Comparison of ENCODE assay signal across 19 cellular contexts in genomic region chr5:8417316-8418048, GRCh38.
"Had no signal": no experiment of that assay in that cellular context is flagged by ENCODE, and none has a peak within 500 bp of the region (broad histone marks: within the 10 kb centered on the region; RNA-seq: fewer than 3 reads in every experiment).

No MANE protein-coding gene starts in this region.

- H3K27ac Mint-ChIP-seq: activated CD8-positive, alpha-beta T cell treated with anti-CD3 and anti-CD28 coated beads for 36 hours; activated naive CD8-positive, alpha-beta T cell treated with anti-CD3 and anti-CD28 coated beads, Interleukin-2, amount 50 U/mL, for 24 hours; activated T-helper 1 cell treated with anti-CD3 and anti-CD28 coated beads, Interleukin-12 subunit alpha, Interleukin-12 subunit beta, Interleukin-2, Interleukin-4 antibody, amounts not matched to agents 30 ng/mL and 10 ng/mL and 1 ng/mL, durations not matched to agents 14 hours and 24 hours and 36 hours; immature natural killer cell; T-helper 1 cell treated with Interleukin-12 subunit alpha and Interleukin-12 subunit beta and Interleukin-4 antibody, amounts not matched to agents 30 μg/mL and 1 μg/mL, for 36 hours had no signal

- H3K27ac ChIP-seq: left lung, upper lobe of right lung had no signal

- H3K9me3 Mint-ChIP-seq: activated CD8-positive, alpha-beta T cell treated with anti-CD3 and anti-CD28 coated beads for 36 hours; activated naive CD8-positive, alpha-beta T cell treated with anti-CD3 and anti-CD28 coated beads, Interleukin-2, amount 50 U/mL, for 24 hours had no signal

- H3K4me3 ChIP-seq: left lung, mucosa of descending colon, upper lobe of right lung had no signal

- H3K4me3 Mint-ChIP-seq: activated CD8-positive, alpha-beta T cell treated with anti-CD3 and anti-CD28 coated beads for 36 hours; activated naive CD8-positive, alpha-beta T cell treated with anti-CD3 and anti-CD28 coated beads, Interleukin-2, amount 50 U/mL, for 24 hours; activated T-helper 1 cell treated with anti-CD3 and anti-CD28 coated beads, Interleukin-12 subunit alpha, Interleukin-12 subunit beta, Interleukin-2, Interleukin-4 antibody, amounts not matched to agents 30 ng/mL and 10 ng/mL and 1 ng/mL, durations not matched to agents 14 hours and 24 hours and 36 hours; immature natural killer cell; T-helper 1 cell treated with Interleukin-12 subunit alpha and Interleukin-12 subunit beta and Interleukin-4 antibody, amounts not matched to agents 30 μg/mL and 1 μg/mL, for 36 hours had no signal

- H3K4me1 ChIP-seq: left lung, upper lobe of right lung had no signal

- DNase-seq: activated CD4-positive, alpha-beta T cell treated with anti-CD3 and anti-CD28 coated beads for 4 hours; activated CD4-positive, CD25-positive, alpha-beta regulatory T cell; activated CD8-positive, alpha-beta T cell treated with anti-CD3 and anti-CD28 coated beads for 36 hours; activated gamma-delta T cell; activated naive CD4-positive, alpha-beta T cell treated with anti-CD3 and anti-CD28 coated beads, Interleukin-2, amount 50 U/mL, for 16 hours; activated naive CD8-positive, alpha-beta T cell treated with anti-CD3 and anti-CD28 coated beads, Interleukin-2, amount 50 U/mL, for 24 hours; cerebellar nuclear complex; foreskin melanocyte; immature natural killer cell; left lung; mucosa of descending colon; occipital lobe; posterior cingulate gyrus; stimulated activated CD4-positive, alpha-beta T cell treated with anti-CD3 and anti-CD28 coated beads, Interleukin-4, amount 100 ng/mL, for 24 hours; stimulated activated naive CD8-positive, alpha-beta T cell treated with anti-CD3 and anti-CD28 coated beads, Interleukin-15, Interleukin-2, amounts not matched to agents 100 U/mL and 50 U/mL, for 24 hours; T1000; upper lobe of right lung had no signal

- ATAC-seq: activated CD8-positive, alpha-beta T cell treated with anti-CD3 and anti-CD28 coated beads for 36 hours; activated naive CD8-positive, alpha-beta T cell treated with anti-CD3 and anti-CD28 coated beads, Interleukin-2, amount 50 U/mL, for 24 hours; left lung; mucosa of descending colon; stimulated activated naive CD8-positive, alpha-beta T cell treated with anti-CD3 and anti-CD28 coated beads, Interleukin-15, Interleukin-2, amounts not matched to agents 100 U/mL and 50 U/mL, for 24 hours; upper lobe of right lung had no signal

- H3K36me3 Mint-ChIP-seq: immature natural killer cell had no signal

- H3K9me3 ChIP-seq: left lung, mucosa of descending colon, upper lobe of right lung had no signal

- H3K4me1 Mint-ChIP-seq: activated naive CD8-positive, alpha-beta T cell treated with anti-CD3 and anti-CD28 coated beads, Interleukin-2, amount 50 U/mL, for 24 hours; immature natural killer cell had no signal

- H3K27me3 ChIP-seq: left lung, upper lobe of right lung had no signal

- H3K27me3 Mint-ChIP-seq: activated CD8-positive, alpha-beta T cell treated with anti-CD3 and anti-CD28 coated beads for 36 hours had no signal

- H3K36me3 ChIP-seq: left lung, upper lobe of right lung had no signal
